Comparison of ENCODE assay signal across 8 cellular contexts in genomic region chr18:62420513-62421209, GRCh38.
DNase-seq lines count a peak whose midpoint lies in the region; ATAC-seq lines count a peak whose summit lies in the region.

No MANE protein-coding gene starts in this region.

- no peaks in the 10 kb centered on the region for H3K79me2 ChIP-seq in Karpas-422 (ENCODE audit: low read length)

- peak overlapping the region; percentile 23; the same call in 1 of the 2 replicates for H3K9ac ChIP-seq in Karpas-422 (ENCODE audit: low read length)
- H3K9ac ChIP-seq in skeletal muscle tissue (ENCODE audit: low read depth in 1 of 3, low read length in 3 of 3): peak overlapping the region in 1 of 3 donors; percentile 25

- CTCF ChIA-PET in activated CD4-positive, alpha-beta memory T cell treated with anti-CD3 and anti-CD28 coated beads for 36 hours (lab: Charles Lee): interaction anchor here (0.6 to 1.9 kb wide), 13 partner anchors 10 to 559 kb away, joined by 3 to 8 read pairs (median 4); partner anchors contain the start of genes PIGN and RELCH

- no peak overlapping the region for H3K27ac ChIP-seq in Karpas-422 (ENCODE audit: low read length)
- peak overlapping the region; percentile 54 for H3K27ac ChIP-seq in skeletal muscle tissue (ENCODE audit: low read depth, low read length)

- H3K9me3 ChIP-seq in Karpas-422 (ENCODE audit: low read length): no peaks in the 10 kb centered on the region
- H3K9me3 ChIP-seq in skeletal muscle tissue (ENCODE audit: control insufficient read depth in 3 of 3, low read length in 3 of 3): no peaks in the 10 kb centered on the region

- peaks cover 2% of the 10 kb centered on the region for H3K9me3 Mint-ChIP-seq in activated CD4-positive, alpha-beta memory T cell treated with anti-CD3 and anti-CD28 coated beads for 36 hours

- no peaks in the 10 kb centered on the region for H3K27me3 ChIP-seq in Karpas-422 (ENCODE audit: low read length)
- H3K27me3 ChIP-seq in skeletal muscle tissue (ENCODE audit: control insufficient read depth in 3 of 3, insufficient read depth in 3 of 3, low read length in 3 of 3): no peaks in the 10 kb centered on the region

- ATAC-seq in GM21576 (IDR thresholded peaks at IDR 0.05; ENCODE audit: unreplicated experiment): peak; percentile 91

- peak overlapping the region; percentile 54 for H3K4me3 Mint-ChIP-seq in activated CD4-positive, alpha-beta memory T cell treated with anti-CD3 and anti-CD28 coated beads for 36 hours

- peaks cover 3% of the 10 kb centered on the region for H3K27me3 Mint-ChIP-seq in activated CD4-positive, alpha-beta memory T cell treated with anti-CD3 and anti-CD28 coated beads for 36 hours

- peak overlapping the region; percentile 94 for H2AFZ ChIP-seq in Karpas-422 (ENCODE audit: low read length)

- peak overlapping the region; percentile 50 for H3K4me2 ChIP-seq in Karpas-422 (ENCODE audit: low read depth, low read length, poor library complexity, severe bottlenecking)

- H3K36me3 Mint-ChIP-seq in activated CD4-positive, alpha-beta memory T cell treated with anti-CD3 and anti-CD28 coated beads for 36 hours: peaks cover 2% of the 10 kb centered on the region

- peaks cover 45% of the 10 kb centered on the region for H3K4me1 Mint-ChIP-seq in activated CD4-positive, alpha-beta memory T cell treated with anti-CD3 and anti-CD28 coated beads for 36 hours (ENCODE audit: low read depth)

- H3K4me3 ChIP-seq in Karpas-422 (ENCODE audit: low read length) (peak overlapping the region; percentile 27; the same call in 1 of the 2 replicates), skeletal muscle tissue (ENCODE audit: low read length in 3 of 3) (peak overlapping the region in 2 of 3 donors; percentile 17 to 38)

- intact Hi-C loops in activated CD4-positive, alpha-beta memory T cell treated with anti-CD3 and anti-CD28 coated beads for 36 hours (cut with micrococcal nuclease): loop anchor here (1.0 to 2.0 kb wide), 12 partner anchors 24 to 741 kb away; partner anchors contain the start of genes PIGN, RELCH and TNFRSF11A

- H3K27ac Mint-ChIP-seq in activated CD4-positive, alpha-beta memory T cell treated with anti-CD3 and anti-CD28 coated beads for 36 hours: peak overlapping the region; percentile 98

- H3K36me3 ChIP-seq in Karpas-422 (ENCODE audit: insufficient read depth, low read length): no peaks in the 10 kb centered on the region
- H3K36me3 ChIP-seq in skeletal muscle tissue (ENCODE audit: control insufficient read depth in 3 of 3, insufficient read depth in 3 of 3, low read length in 3 of 3): no peaks in the 10 kb centered on the region

- peaks cover 14% of the 10 kb centered on the region for H3K4me1 ChIP-seq in Karpas-422 (ENCODE audit: low read length)
- H3K4me1 ChIP-seq in skeletal muscle tissue (ENCODE audit: control insufficient read depth in 3 of 3, insufficient read depth in 3 of 3, low read length in 3 of 3): peaks cover 6 to 17% (median 15%) of the 10 kb centered on the region in 3 donors

- no peaks in the 10 kb centered on the region for H3K9me2 ChIP-seq in Karpas-422 (replicated peaks; ENCODE audit: insufficient read depth, low read length)

- H4K20me1 ChIP-seq in Karpas-422 (ENCODE audit: insufficient read depth, low read depth, low read length): no peaks in the 10 kb centered on the region

- peak; percentile 28 for DNase-seq in DMS153 treated with DMSO at 0.1 percent for 48 hours (lab: John Stamatoyannopoulos, UW; ENCODE audit: unreplicated experiment)
- DNase-seq in Karpas-422: peak; percentile 65
- peak; percentile 84 for DNase-seq in activated CD4-positive, alpha-beta memory T cell treated with anti-CD3 and anti-CD28 coated beads for 36 hours
- DNase-seq in epidermal melanocyte (ENCODE audit: insufficient read length, low spot score): peak; percentile 72
- DNase-seq in RKO (ENCODE audit: low spot score): no peak
- no peak for DNase-seq in NCI-H345 treated with DMSO at 0.1 percent for 48 hours (lab: John Stamatoyannopoulos, UW; ENCODE audit: unreplicated experiment)

- POLR2A ChIA-PET in activated CD4-positive, alpha-beta memory T cell treated with anti-CD3 and anti-CD28 coated beads for 36 hours (lab: Charles Lee): interaction anchor here (0.6 to 1.4 kb wide), 6 partner anchors 20 to 468 kb away, joined by 3 to 9 read pairs (median 5); partner anchors contain the start of gene ZCCHC2

Comparison
In these comparisons a context has a peak if more than half of its experiments do, and no peak if none do; other contexts are left out.
1. DNase-seq: peak in DMS153 treated with DMSO at 0.1 percent for 48 hours (single experiment), Karpas-422 (single experiment), activated CD4-positive, alpha-beta memory T cell treated with anti-CD3 and anti-CD28 coated beads for 36 hours (single experiment) and epidermal melanocyte (single experiment); none in RKO (single experiment) and NCI-H345 treated with DMSO at 0.1 percent for 48 hours (single experiment).